Comparison of ENCODE assay signal across 1 cellular context in genomic region chr9:81573415-81574321, GRCh38.
TF ChIP-seq lines count a peak whose summit lies in the region.

No MANE protein-coding gene starts in this region.

TF ChIP-seq in GM23338, 12 proteins besides CTCF, POLR2A, EP300 and RAD21 (continued from another document):
- no peak for TF ChIP-seq ZNF114 (CRISPR knock-in tag; IDR thresholded peaks at IDR 0.05)
